In genomic region chr12:79567164-79567563, GRCh38 we compare ENCODE assay signal across 27 cellular contexts.
DNase-seq lines count a peak whose midpoint lies in the region; ATAC-seq and TF ChIP-seq lines count a peak whose summit lies in the region.
"Had no signal": no experiment of that assay in that cellular context is flagged by ENCODE, and none has a peak within 500 bp of the region (broad histone marks: within the 10 kb centered on the region; RNA-seq: fewer than 3 reads in every experiment).

No MANE protein-coding gene starts in this region.

- no peaks in the 10 kb centered on the region for H3K27me3 Mint-ChIP-seq in activated B cell treated with CpG ODN at 0.5 μM for 24 hours
- H3K27me3 Mint-ChIP-seq in osteocyte (ENCODE audit: unreplicated experiment): no peaks in the 10 kb centered on the region
- H3K27me3 Mint-ChIP-seq: activated CD4-positive, alpha-beta T cell treated with anti-CD3 and anti-CD28 coated beads, Interleukin-2, amount 10 ng/mL, durations not matched to agents 24 days and 14 days; brain had no signal

- intact Hi-C loops in activated B cell treated with CpG ODN at 0.5 μM for 24 hours (cut with micrococcal nuclease): no loop called here

- no peak overlapping the region for H3K4me3 Mint-ChIP-seq in activated B cell treated with CpG ODN at 0.5 μM for 24 hours
- H3K4me3 Mint-ChIP-seq in osteocyte (ENCODE audit: unreplicated experiment): no peak overlapping the region
- H3K4me3 Mint-ChIP-seq: activated CD4-positive, alpha-beta T cell treated with anti-CD3 and anti-CD28 coated beads, Interleukin-2, amount 10 ng/mL, durations not matched to agents 24 days and 14 days; activated T-cell treated with anti-CD3 and anti-CD28 coated beads, Interleukin-2, amount 50 U/mL, for 4 hours; brain; CD8-positive, alpha-beta T cell had no signal

- no peak for DNase-seq in activated B cell treated with CpG ODN at 0.5 μM for 24 hours
- DNase-seq in left lobe of liver (ENCODE audit: low spot score): no peak
- DNase-seq in osteocyte (ENCODE audit: extremely low spot score, unreplicated experiment): no peak
- no peak for DNase-seq in stimulated activated CD4-positive, alpha-beta T cell treated with anti-CD3 and anti-CD28 coated beads, Interleukin-4, amount 100 ng/mL, for 4 hours
- DNase-seq in hypothalamus (lab: John Stamatoyannopoulos, UW): no peak
- no peak for DNase-seq in omental fat pad (ENCODE audit: low spot score)
- DNase-seq in NCI-H2171 treated with DMSO at 0.1 percent for 48 hours (lab: John Stamatoyannopoulos, UW): no peak
- DNase-seq: activated CD4-positive, alpha-beta T cell treated with anti-CD3 and anti-CD28 coated beads, Interleukin-2, amount 10 ng/mL, durations not matched to agents 24 days and 14 days; activated T-cell treated with anti-CD3 and anti-CD28 coated beads, Interleukin-2, amount 50 U/mL, for 4 hours; CD8-positive, alpha-beta T cell; effector CD8-positive, alpha-beta T cell; foreskin melanocyte; heart right ventricle; left colon; midbrain; NCI-H1092 treated with DMSO at 0.1 percent for 48 hours; NCI-H187; NCI-H524 treated with DMSO at 0.1 percent for 48 hours; NK-92 treated with Interleukin-12 subunit alpha and Interleukin-12 subunit beta, amount 100 ng/mL, for 24 hours; SHP77 treated with DMSO at 0.1 percent for 48 hours; stimulated activated CD4-positive, alpha-beta T cell treated with anti-CD3 and anti-CD28 coated beads, Interleukin-2, amount 100 ng/mL, for 24 hours; T-helper 9 cell; WERI-Rb-1 had no signal

- POLR2A ChIA-PET in activated B cell treated with CpG ODN at 0.5 μM for 24 hours (lab: Charles Lee): no interaction called here

- H3K27ac Mint-ChIP-seq in activated B cell treated with CpG ODN at 0.5 μM for 24 hours (peak overlapping the region; percentile 32), osteocyte (ENCODE audit: unreplicated experiment) (peak overlapping the region; percentile 78)
- H3K27ac Mint-ChIP-seq: activated CD4-positive, alpha-beta T cell treated with anti-CD3 and anti-CD28 coated beads, Interleukin-2, amount 10 ng/mL, durations not matched to agents 24 days and 14 days; CD8-positive, alpha-beta T cell had no signal

- H3K4me1 Mint-ChIP-seq in activated B cell treated with CpG ODN at 0.5 μM for 24 hours (peaks cover 13% of the 10 kb centered on the region), osteocyte (ENCODE audit: unreplicated experiment) (peaks cover 29% of the 10 kb centered on the region)
- H3K4me1 Mint-ChIP-seq: activated CD4-positive, alpha-beta T cell treated with anti-CD3 and anti-CD28 coated beads, Interleukin-2, amount 10 ng/mL, durations not matched to agents 24 days and 14 days; brain had no signal

- peak overlapping the region; percentile 80 for H3K27ac ChIP-seq in 22Rv1
- H3K27ac ChIP-seq: heart right ventricle, parathyroid adenoma, right atrium auricular region, WERI-Rb-1 had no signal

- ATAC-seq in activated B cell treated with CpG ODN at 0.5 μM for 24 hours (ENCODE audit: low read depth): no peak
- peak; percentile 22 for ATAC-seq in left lobe of liver
- no peak for ATAC-seq in omental fat pad (ENCODE audit: low FRiP score)
- ATAC-seq: activated T-cell treated with anti-CD3 and anti-CD28 coated beads, Interleukin-2, amount 50 U/mL, for 4 hours; CD8-positive, alpha-beta T cell; heart right ventricle had no signal

- H3K9me3 Mint-ChIP-seq in activated B cell treated with CpG ODN at 0.5 μM for 24 hours: no peaks in the 10 kb centered on the region
- H3K9me3 Mint-ChIP-seq in osteocyte (ENCODE audit: unreplicated experiment): no peaks in the 10 kb centered on the region
- H3K9me3 Mint-ChIP-seq: activated CD4-positive, alpha-beta T cell treated with anti-CD3 and anti-CD28 coated beads, Interleukin-2, amount 10 ng/mL, durations not matched to agents 24 days and 14 days; activated T-cell treated with anti-CD3 and anti-CD28 coated beads, Interleukin-2, amount 50 U/mL, for 4 hours had no signal

- CTCF ChIA-PET in activated B cell treated with CpG ODN at 0.5 μM for 24 hours (lab: Charles Lee): no interaction called here

- H3K36me3 Mint-ChIP-seq in activated B cell treated with CpG ODN at 0.5 μM for 24 hours (ENCODE audit: low read depth) (peaks cover 46% of the 10 kb centered on the region), osteocyte (ENCODE audit: unreplicated experiment) (peaks cover 49% of the 10 kb centered on the region)
- H3K36me3 Mint-ChIP-seq: CD8-positive, alpha-beta T cell had no signal

- TF ChIP-seq CTCF in 22Rv1 (IDR thresholded peaks at IDR 0.05) (no peak), activated B cell treated with CpG ODN at 0.5 μM for 24 hours (IDR thresholded peaks at IDR 0.05) (no peak), osteocyte (IDR thresholded peaks at IDR 0.05) (no peak), omental fat pad (IDR thresholded peaks at IDR 0.05) (no peak)
